ENCODE assay signal across 8 cellular contexts in the genomic region with DNA sequence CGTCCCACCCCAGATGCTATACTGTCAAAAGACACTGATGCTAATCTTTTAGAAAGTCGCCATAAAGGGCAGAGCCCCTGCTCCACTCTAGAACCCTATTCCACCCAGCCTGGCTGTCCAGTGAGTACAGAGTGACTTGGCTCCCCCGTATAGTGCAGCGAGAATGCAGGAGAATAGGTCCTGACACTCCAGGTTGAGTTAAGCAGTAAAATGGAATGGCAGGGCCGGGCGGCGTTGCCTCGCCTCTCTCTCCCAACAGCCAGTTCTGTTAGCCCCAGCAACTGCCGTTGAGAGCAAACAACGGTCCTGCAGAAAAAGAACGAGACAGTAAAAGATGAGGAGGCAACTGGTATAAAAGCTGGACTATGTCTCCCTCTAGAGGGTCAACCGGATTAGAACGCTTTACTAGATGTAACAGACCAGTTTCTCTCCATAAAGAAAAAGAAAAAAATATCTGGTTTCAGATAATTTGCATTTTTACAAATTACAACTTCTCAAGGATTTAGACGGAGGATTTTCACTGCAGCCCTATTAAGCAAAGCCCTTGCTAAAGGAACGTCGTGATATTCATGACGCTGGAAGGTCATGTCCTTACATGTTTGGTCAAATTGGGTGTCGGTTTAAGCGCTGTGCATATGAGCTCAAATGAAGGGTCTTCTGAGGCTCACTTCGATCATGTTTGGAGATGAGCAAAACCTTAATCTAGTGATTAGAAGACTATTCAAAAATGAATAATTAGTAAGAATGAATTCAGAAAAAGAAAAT.
DNase-seq lines count a peak whose midpoint lies in the region; ATAC-seq and TF ChIP-seq lines count a peak whose summit lies in the region.

No MANE protein-coding gene starts in this region.

- peak overlapping the region; percentile 66 for H3K4me3 Mint-ChIP-seq in activated CD8-positive, alpha-beta memory T cell treated with anti-CD3 and anti-CD28 coated beads, Interleukin-2, amount 10 ng/mL, durations not matched to agents 7 days and 5 days

- CTCF ChIA-PET in activated CD8-positive, alpha-beta memory T cell treated with anti-CD3 and anti-CD28 coated beads, Interleukin-2, amount 10 ng/mL, durations not matched to agents 7 days and 5 days (lab: Charles Lee): interaction anchor here (0.8 to 2.1 kb wide), 4 partner anchors 8 to 242 kb away, joined by 3 to 10 read pairs (median 4); no protein-coding TSS in a partner anchor

- no peak overlapping the region for H3K27ac Mint-ChIP-seq in activated CD8-positive, alpha-beta memory T cell treated with anti-CD3 and anti-CD28 coated beads, Interleukin-2, amount 10 ng/mL, durations not matched to agents 7 days and 5 days

- H3K4me1 Mint-ChIP-seq in activated CD8-positive, alpha-beta memory T cell treated with anti-CD3 and anti-CD28 coated beads, Interleukin-2, amount 10 ng/mL, durations not matched to agents 7 days and 5 days: peaks cover 24% of the 10 kb centered on the region

- ATAC-seq in GM21423 (IDR thresholded peaks at IDR 0.05; ENCODE audit: unreplicated experiment): peak; percentile 95
- ATAC-seq in activated CD8-positive, alpha-beta memory T cell treated with anti-CD3 and anti-CD28 coated beads, Interleukin-2, amount 10 ng/mL, durations not matched to agents 7 days and 5 days: peak; percentile 91

- H3K27me3 Mint-ChIP-seq in activated CD8-positive, alpha-beta memory T cell treated with anti-CD3 and anti-CD28 coated beads, Interleukin-2, amount 10 ng/mL, durations not matched to agents 7 days and 5 days: peaks cover 63% of the 10 kb centered on the region

- DNase-seq in DMS153 (lab: John Stamatoyannopoulos, UW) (peak; percentile 73), HS-5 (ENCODE audit: low read depth) (peak; percentile 61), NCI-H82 (lab: John Stamatoyannopoulos, UW) (peak; percentile 87), epithelial cell of proximal tubule (ENCODE audit: low read depth) (peak; percentile 35), mucosa of gallbladder (ENCODE audit: low spot score) (peak; percentile 64), stromal cell of bone marrow (ENCODE audit: low read depth) (peak; percentile 79)
- peak; percentile 64 for DNase-seq in activated CD8-positive, alpha-beta memory T cell treated with anti-CD3 and anti-CD28 coated beads, Interleukin-2, amount 10 ng/mL, durations not matched to agents 7 days and 5 days

- H3K4me3 ChIP-seq in epithelial cell of proximal tubule (ENCODE audit: low read depth, low read length): peak overlapping the region; percentile 29

- H3K9me3 Mint-ChIP-seq in activated CD8-positive, alpha-beta memory T cell treated with anti-CD3 and anti-CD28 coated beads, Interleukin-2, amount 10 ng/mL, durations not matched to agents 7 days and 5 days (ENCODE audit: low read depth): no peaks in the 10 kb centered on the region

- no peaks in the 10 kb centered on the region for H3K36me3 Mint-ChIP-seq in activated CD8-positive, alpha-beta memory T cell treated with anti-CD3 and anti-CD28 coated beads, Interleukin-2, amount 10 ng/mL, durations not matched to agents 7 days and 5 days

- peak; percentile 75 for TF ChIP-seq CTCF in epithelial cell of proximal tubule (conservative IDR thresholded peaks at IDR 0.05; ENCODE audit: low read depth, low read length)

Comparison
In these comparisons a context has a peak if more than half of its experiments do, and no peak if none do; other contexts are left out.
1. Peak in every context shown above with its lines: DNase-seq, ATAC-seq and H3K4me3 ChIP-seq.
2. DNase-seq: peak in every context shown above with its lines; median percentile 87 in NCI-H82; 79 in stromal cell of bone marrow; 73 in DMS153; 64 in activated CD8-positive, alpha-beta memory T cell treated with anti-CD3 and anti-CD28 coated beads, Interleukin-2, amount 10 ng/mL, durations not matched to agents 7 days and 5 days; 64 in mucosa of gallbladder; 61 in HS-5; 35 in epithelial cell of proximal tubule.